In the genomic region with DNA sequence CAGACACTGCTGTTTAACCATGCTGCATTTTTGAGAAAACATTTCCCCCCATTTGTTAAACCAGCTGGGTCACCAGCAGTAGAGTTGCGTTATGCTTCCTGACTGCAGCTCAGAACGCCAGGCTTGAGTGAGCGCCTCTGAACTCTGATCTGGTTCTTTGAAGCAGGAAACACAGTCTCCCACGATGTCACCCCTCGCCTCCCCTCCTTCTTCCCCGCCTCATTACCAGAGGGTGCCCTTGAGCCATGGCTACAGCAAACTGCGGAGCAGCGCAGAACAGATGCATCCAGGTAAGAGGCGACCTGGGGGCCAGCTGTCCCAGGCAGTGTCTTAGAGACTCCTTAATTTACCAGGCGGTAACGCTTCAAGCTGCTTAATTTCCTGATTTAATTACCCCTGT, we compare ENCODE assay signal across 1 cellular context.
TF ChIP-seq lines count a peak whose summit lies in the region.

No MANE protein-coding gene starts in this region.

TF ChIP-seq in H1, 55 proteins besides CTCF, POLR2A, EP300 and RAD21 (continued from another document):
- TF ChIP-seq TAF7 (optimal IDR thresholded peaks at IDR 0.05; ENCODE audit: borderline replicate concordance, low read depth, low read length) (no peak), SAP30 (IDR thresholded peaks at IDR 0.05; ENCODE audit: insufficient read depth, insufficient replicate concordance, low read length) (no peak), JUND (IDR thresholded peaks at IDR 0.05; ENCODE audit: low read length) (no peak), EZH2 (IDR thresholded peaks at IDR 0.05; ENCODE audit: low read depth, low read length, severe bottlenecking) (no peak), POLR2AphosphoS5 (IDR thresholded peaks at IDR 0.05; ENCODE audit: low read depth, low read length) (no peak), CREB1 (IDR thresholded peaks at IDR 0.05) (no peak), SIX5 (IDR thresholded peaks at IDR 0.05; ENCODE audit: low read depth, low read length) (no peak), SP4 (IDR thresholded peaks at IDR 0.05; ENCODE audit: low read length) (no peak), HDAC6 (IDR thresholded peaks at IDR 0.05; ENCODE audit: low read depth, low read length) (no peak), TCF12 (IDR thresholded peaks at IDR 0.05; ENCODE audit: low read depth, low read length) (no peak), SUZ12 (IDR thresholded peaks at IDR 0.05; ENCODE audit: low read length) (no peak), CHD1 (IDR thresholded peaks at IDR 0.05; ENCODE audit: low read depth, low read length) (no peak), RBBP5 (IDR thresholded peaks at IDR 0.05; ENCODE audit: borderline replicate concordance, low read depth, low read length) (no peak), NANOG (IDR thresholded peaks at IDR 0.05; ENCODE audit: insufficient read depth, low read depth, low read length, poor library complexity, severe bottlenecking) (no peak), KDM4A (IDR thresholded peaks at IDR 0.05; ENCODE audit: low read depth, low read length, severe bottlenecking) (no peak), MAFK (IDR thresholded peaks at IDR 0.05; ENCODE audit: low read depth, low read length) (no peak), CEBPB (IDR thresholded peaks at IDR 0.05; ENCODE audit: low read depth, low read length) (no peak)
- TF ChIP-seq, protein P1, sequence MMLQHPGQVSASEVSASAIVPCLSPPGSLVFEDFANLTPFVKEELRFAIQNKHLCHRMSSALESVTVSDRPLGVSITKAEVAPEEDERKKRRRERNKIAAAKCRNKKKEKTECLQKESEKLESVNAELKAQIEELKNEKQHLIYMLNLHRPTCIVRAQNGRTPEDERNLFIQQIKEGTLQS (IDR thresholded peaks at IDR 0.05; ENCODE audit: insufficient read depth, low read depth, low read length), result no peak
